Comparison of ENCODE assay signal across 18 cellular contexts in the genomic region with DNA sequence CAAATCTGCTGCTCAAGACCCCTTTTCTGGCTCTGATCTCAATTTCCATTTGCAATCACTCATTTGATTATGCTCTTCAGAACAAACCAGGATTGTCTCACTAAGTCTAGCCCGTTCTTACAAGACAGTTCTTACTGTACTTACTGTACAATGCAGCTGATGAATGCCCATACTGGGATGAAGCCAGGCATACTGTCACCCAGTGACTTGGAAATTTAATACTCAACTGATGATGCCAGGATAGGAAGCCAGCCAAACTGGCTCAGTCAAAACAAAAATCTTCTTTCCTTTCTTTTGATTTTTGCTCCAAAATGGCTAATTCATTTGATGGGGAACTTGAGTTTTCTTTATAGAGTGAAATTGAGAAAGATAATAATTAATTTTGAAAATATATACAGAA.
DNase-seq lines count a peak whose midpoint lies in the region; ATAC-seq, FAIRE-seq and TF ChIP-seq lines count a peak whose summit lies in the region.
"Had no signal": no experiment of that assay in that cellular context is flagged by ENCODE, and none has a peak within 500 bp of the region (broad histone marks: within the 10 kb centered on the region; RNA-seq: fewer than 3 reads in every experiment).

No MANE protein-coding gene starts in this region.

- TF ChIP-seq RAD21 in IMR-90 (IDR thresholded peaks at IDR 0.05; ENCODE audit: low read length): no peak

- H3K36me3 Mint-ChIP-seq in CD14-positive monocyte: peaks cover 3 to 5% of the 10 kb centered on the region in 2 donors
- H3K36me3 Mint-ChIP-seq: CD4-positive, CD25-positive, alpha-beta regulatory T cell had no signal

- H3K4ac ChIP-seq in IMR-90 (ENCODE audit: low read depth, low read length): peak overlapping the region; percentile 85

- peak overlapping the region; percentile 53 for H2BK5ac ChIP-seq in IMR-90 (ENCODE audit: low read depth, low read length, poor library complexity, severe bottlenecking)

- POLR2A ChIA-PET in IMR-90 (lab: Charles Lee; ENCODE audit: unreplicated experiment): no interaction called here

- peak overlapping the region; percentile 96 for H4K5ac ChIP-seq in IMR-90 (ENCODE audit: low read depth, low read length)

- H2BK120ac ChIP-seq in IMR-90 (ENCODE audit: low read depth, low read length): peak overlapping the region; percentile 64; the same call in 1 of the 2 replicates

- no peaks in the 10 kb centered on the region for H3K79me2 ChIP-seq in OCI-LY3 (ENCODE audit: low read length)
- H3K79me2 ChIP-seq in keratinocyte (ENCODE audit: control insufficient read depth, insufficient read depth, low read length): no peaks in the 10 kb centered on the region

- CTCF ChIA-PET in IMR-90 (lab: Yijun Ruan, JAX): no interaction called here

- in situ Hi-C loops in IMR-90 (cut with MboI; ENCODE audit: low sequenced_read_pairs): loop anchor here (25.0 kb wide), 1 partner anchor 603 kb away; no protein-coding TSS in a partner anchor

- peaks cover 2% of the 10 kb centered on the region for H3K9me3 ChIP-seq in IMR-90 (ENCODE audit: control insufficient read depth, insufficient read depth, low read length)
- no peaks in the 10 kb centered on the region for H3K9me3 ChIP-seq in OCI-LY3 (ENCODE audit: insufficient read depth, low read length)
- H3K9me3 ChIP-seq in keratinocyte (ENCODE audit: control insufficient read depth, low read depth, low read length): peaks cover 2% of the 10 kb centered on the region
- H3K9me3 ChIP-seq: Caco-2 had no signal

- dilution Hi-C loops in IMR-90 (cut with HindIII; ENCODE audit: low sequenced_read_pairs, unreplicated experiment) (no loop called here), keratinocyte (cut with MboI; ENCODE audit: extremely low pct_ligation_motif_present, low sequenced_read_pairs) (no loop called here)

- H2AFZ ChIP-seq in IMR-90 (replicated peaks; ENCODE audit: low read length, poor library complexity): no peak overlapping the region
- H2AFZ ChIP-seq in OCI-LY3 (ENCODE audit: low read depth, low read length): peak overlapping the region; percentile 32; the same call in 1 of the 2 replicates
- H2AFZ ChIP-seq in keratinocyte (ENCODE audit: control insufficient read depth, low read length): no peak overlapping the region

- peak; percentile 34 for FAIRE-seq in keratinocyte (lab: Jason Lieb, UNC)
- FAIRE-seq: HepG2 had no signal

- peak overlapping the region; percentile 86; the same call in 1 of the 2 replicates for H2AK5ac ChIP-seq in IMR-90 (ENCODE audit: low read depth, low read length)

- peak overlapping the region in 1 of 7 donors; percentile 43 for H3K27ac Mint-ChIP-seq in CD14-positive monocyte
- H3K27ac Mint-ChIP-seq: CD4-positive, CD25-positive, alpha-beta regulatory T cell had no signal

- H3K27me3 ChIP-seq in IMR-90 (ENCODE audit: control insufficient read depth, insufficient read depth, low read length) (no peaks in the 10 kb centered on the region), OCI-LY3 (ENCODE audit: low read depth, low read length) (no peaks in the 10 kb centered on the region), keratinocyte (ENCODE audit: control insufficient read depth, extremely low read depth, insufficient read depth, low read length) (no peaks in the 10 kb centered on the region)
- H3K27me3 ChIP-seq: Peyer's patch had no signal

- intact Hi-C loops in IMR-90 (cut with micrococcal nuclease): no loop called here
- intact Hi-C loops in CD14-positive monocyte (cut with micrococcal nuclease): no loop called here

- H3K9ac ChIP-seq in IMR-90 (ENCODE audit: low read depth, low read length) (no peak overlapping the region), OCI-LY3 (ENCODE audit: low read length) (no peak overlapping the region), keratinocyte (ENCODE audit: control insufficient read depth, extremely low read depth, insufficient read depth, low read length) (no peak overlapping the region)
- H3K9ac ChIP-seq: KMS-11 had no signal

- H3K4me3 ChIP-seq in IMR-90 (ENCODE audit: insufficient read depth, low read depth, low read length) (no peak overlapping the region), OCI-LY3 (ENCODE audit: low read length) (no peak overlapping the region), keratinocyte (ENCODE audit: control insufficient read depth in 2 of 3, extremely low read depth in 1 of 3, insufficient read depth in 2 of 3, low read depth in 1 of 3, low read length in 3 of 3) (no peak overlapping the region)
- H3K4me3 ChIP-seq: Peyer's patch had no signal

- no CpG with 5 or more reads among the region's 1 CpG for WGBS in IMR-90 (ENCODE audit: extremely low coverage in 2 of 2, insufficient read length in 1 of 2), 2 experiments

- peaks cover 26% of the 10 kb centered on the region for H3K4me1 Mint-ChIP-seq in CD14-positive monocyte
- H3K4me1 Mint-ChIP-seq: CD4-positive, CD25-positive, alpha-beta regulatory T cell had no signal

- DNase-seq in GM03348 (ENCODE audit: low spot score) (peak; percentile 19), IMR-90 (no peak), keratinocyte (ENCODE audit: low read depth, low spot score) (no peak), CD14-positive monocyte (ENCODE audit: low spot score) (no peak)
- no peak for DNase-seq in activated CD4-positive, CD25-positive, alpha-beta regulatory T cell (lab: John Stamatoyannopoulos, UW)
- DNase-seq: ACHN; Caco-2; CD4-positive, CD25-positive, alpha-beta regulatory T cell; NCI-H187; NCI-H510A; NCI-H774; Peyer's patch; SHP77 had no signal

- peak overlapping the region; percentile 12 for H3K14ac ChIP-seq in IMR-90 (replicated peaks; ENCODE audit: low read depth, low read length)

- TF ChIP-seq CTCF in IMR-90 (conservative IDR thresholded peaks at IDR 0.05; ENCODE audit: low read depth, low read length) (no peak), OCI-LY3 (IDR thresholded peaks at IDR 0.05; ENCODE audit: low read depth, low read length) (no peak), keratinocyte (optimal IDR thresholded peaks at IDR 0.05 in 1 of 3, IDR thresholded peaks at IDR 0.05 in 1 of 3, conservative IDR thresholded peaks at IDR 0.05 in 1 of 3; ENCODE audit: extremely low read depth in 1 of 3, insufficient read depth in 2 of 3, low read length in 3 of 3) (no peak), CD14-positive monocyte (IDR thresholded peaks at IDR 0.05) (no peak)

- H3K23ac ChIP-seq in IMR-90 (ENCODE audit: low read depth, low read length): peak overlapping the region; percentile 48; the same call in 1 of the 2 replicates

- H3K4me2 ChIP-seq in IMR-90 (ENCODE audit: low read depth, low read length) (no peak overlapping the region), OCI-LY3 (ENCODE audit: low read length) (no peak overlapping the region), keratinocyte (ENCODE audit: control insufficient read depth, extremely low read depth, insufficient read depth, low read depth, low read length) (no peak overlapping the region)
- H3K4me2 ChIP-seq: KMS-11 had no signal

- H3K36me3 ChIP-seq in IMR-90 (ENCODE audit: control insufficient read depth, insufficient read depth, low read length) (no peaks in the 10 kb centered on the region), OCI-LY3 (replicated peaks; ENCODE audit: low read depth, low read length) (peaks cover 3% of the 10 kb centered on the region), keratinocyte (ENCODE audit: control insufficient read depth in 2 of 2, extremely low read depth in 1 of 2, insufficient read depth in 2 of 2, low read length in 2 of 2) (no peaks in the 10 kb centered on the region)
- H3K36me3 ChIP-seq: Peyer's patch had no signal

- TF ChIP-seq POLR2A in IMR-90 (IDR thresholded peaks at IDR 0.05; ENCODE audit: low read depth, low read length): no peak

- H3K79me1 ChIP-seq in IMR-90 (ENCODE audit: low read depth in 1 of 2, low read length in 2 of 2): peaks cover 0 to 4% of the 10 kb centered on the region in 2 experiments; a peak in 1 of 4 replicates

- H3K9me1 ChIP-seq in IMR-90 (ENCODE audit: insufficient read depth, low read length) (peaks cover 6% of the 10 kb centered on the region), keratinocyte (ENCODE audit: control insufficient read depth, extremely low read depth, insufficient read depth, low read length) (no peaks in the 10 kb centered on the region)

- H2BK15ac ChIP-seq in IMR-90 (ENCODE audit: low read depth, low read length): peak overlapping the region; percentile 69; the same call in 2 of the 3 replicates

- H3K27ac ChIP-seq in IMR-90 (ENCODE audit: insufficient read depth, low read length): peak overlapping the region; percentile 37; the same call in 1 of the 2 replicates
- no peak overlapping the region for H3K27ac ChIP-seq in OCI-LY3 (ENCODE audit: low read length)
- no peak overlapping the region for H3K27ac ChIP-seq in keratinocyte (ENCODE audit: control insufficient read depth, insufficient read depth, low read length)
- H3K27ac ChIP-seq: KMS-11, Peyer's patch had no signal

- H4K8ac ChIP-seq in IMR-90 (ENCODE audit: low read depth in 2 of 2, low read length in 2 of 2): peak overlapping the region; percentile 42 to 57; a peak in 3 of 4 replicates

- H3K18ac ChIP-seq in IMR-90 (ENCODE audit: low read depth, low read length): peak overlapping the region; percentile 97

- H3K9me3 Mint-ChIP-seq in CD14-positive monocyte: peaks cover 2 to 9% (median 5%) of the 10 kb centered on the region in 7 donors

- H4K91ac ChIP-seq in IMR-90 (ENCODE audit: insufficient read depth, low read depth, low read length): peak overlapping the region; percentile 37; the same call in 1 of the 2 replicates

- ATAC-seq in IMR-90 (ENCODE audit: low read depth) (no peak), HG03108 (IDR thresholded peaks at IDR 0.05; ENCODE audit: unreplicated experiment) (no peak)
- ATAC-seq: HCT116, HepG2 had no signal

- H3K4me1 ChIP-seq in IMR-90 (ENCODE audit: control insufficient read depth, insufficient read depth, low read length): peaks cover 20% of the 10 kb centered on the region
- H3K4me1 ChIP-seq in OCI-LY3 (ENCODE audit: low read length): peaks cover 9% of the 10 kb centered on the region
- H3K4me1 ChIP-seq in keratinocyte (ENCODE audit: control insufficient read depth, extremely low read depth, insufficient read depth, low read length): peaks cover 8% of the 10 kb centered on the region

- H2BK20ac ChIP-seq in IMR-90 (ENCODE audit: low read depth, low read length): peak overlapping the region; percentile 82; the same call in 1 of the 2 replicates

- H2AK9ac ChIP-seq in IMR-90 (replicated peaks; ENCODE audit: low read depth, low read length, poor library complexity): no peak overlapping the region

- H3K4me3 Mint-ChIP-seq in CD14-positive monocyte: peak overlapping the region in 1 of 2 donors; percentile 53
- H3K4me3 Mint-ChIP-seq: CD4-positive, CD25-positive, alpha-beta regulatory T cell had no signal

- H4K20me1 ChIP-seq in IMR-90 (ENCODE audit: insufficient read depth, low read length): no peaks in the 10 kb centered on the region
- no peaks in the 10 kb centered on the region for H4K20me1 ChIP-seq in OCI-LY3 (ENCODE audit: insufficient read depth, low read length)
- no peaks in the 10 kb centered on the region for H4K20me1 ChIP-seq in keratinocyte (ENCODE audit: control insufficient read depth, extremely low read depth, insufficient read depth, low read length)

- H3K56ac ChIP-seq in IMR-90 (ENCODE audit: extremely low read depth, insufficient read depth, low read length): no peak overlapping the region

- BruUV-seq in IMR-90 (replicated peaks; lab: Mats Ljungman, UMichigan): no TSS peak

- peaks cover 0 to 4% (median 2%) of the 10 kb centered on the region in 3 donors for H3K27me3 Mint-ChIP-seq in CD14-positive monocyte (ENCODE audit: low read depth in 3 of 3)

TF ChIP-seq in IMR-90, 13 proteins besides CTCF, POLR2A, EP300 and RAD21 (continues in another document):
- no peak for TF ChIP-seq RCOR1 (IDR thresholded peaks at IDR 0.05; ENCODE audit: insufficient replicate concordance, low read length)
